8 cellular contexts compared by ENCODE assay signal in the genomic region with DNA sequence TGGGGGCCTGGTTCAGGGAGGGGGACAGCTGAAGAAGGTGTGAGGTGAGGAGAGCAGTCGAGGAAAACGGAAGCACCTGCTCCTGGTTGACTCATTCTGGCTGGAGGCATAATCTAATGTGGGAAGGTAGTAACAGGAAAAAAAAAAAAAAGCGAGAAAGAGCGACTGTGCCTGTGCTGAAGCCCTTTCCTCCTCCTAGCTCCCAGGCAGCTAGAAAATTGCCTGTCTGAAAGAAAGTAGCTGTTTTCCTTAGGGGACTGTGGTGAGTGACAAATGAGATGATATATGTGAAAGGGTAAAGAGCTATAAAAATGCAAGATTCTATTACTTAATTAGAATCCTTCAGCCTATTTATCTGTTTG. TPM values are rescaled to one million over a fixed set of nuclear protein-coding genes. Genes with fewer than 3 reads are reported as not detected.
A peak's percentile ranks its signal among the peaks of the same experiment; 100 is the strongest.
DNase-seq lines count a peak whose midpoint lies in the region; ATAC-seq, FAIRE-seq and TF ChIP-seq lines count a peak whose summit lies in the region.

No MANE protein-coding gene starts in this region.

- no peak for ATAC-seq in stimulated activated naive CD8-positive, alpha-beta T cell treated with anti-CD3 and anti-CD28 coated beads, Interleukin-15, Interleukin-2, amounts not matched to agents 100 U/mL and 50 U/mL, for 24 hours
- ATAC-seq in body of pancreas = peak; percentile 31
- no peak for ATAC-seq in lower lobe of right lung

- TF ChIP-seq CTCF in body of pancreas (IDR thresholded peaks at IDR 0.05) = no peak
- no peak for TF ChIP-seq CTCF in lower lobe of right lung (IDR thresholded peaks at IDR 0.05)
- no peak for TF ChIP-seq CTCF in vagina (IDR thresholded peaks at IDR 0.05)

- peak overlapping the region; percentile 75 for H3K4me3 Mint-ChIP-seq in stimulated activated naive CD8-positive, alpha-beta T cell treated with anti-CD3 and anti-CD28 coated beads, Interleukin-15, Interleukin-2, amounts not matched to agents 100 ng/mL and 50 ng/mL, for 24 hours

- intact Hi-C loops in body of pancreas (cut with DNase I) (no loop called here), lower lobe of right lung (cut with DNase I) (no loop called here), vagina (cut with DNase I) (no loop called here)

- peaks cover 27% of the 10 kb centered on the region for H3K4me1 Mint-ChIP-seq in stimulated activated naive CD8-positive, alpha-beta T cell treated with anti-CD3 and anti-CD28 coated beads, Interleukin-15, Interleukin-2, amounts not matched to agents 100 ng/mL and 50 ng/mL, for 24 hours (ENCODE audit: low read depth)

- H3K36me3 Mint-ChIP-seq in stimulated activated naive CD8-positive, alpha-beta T cell treated with anti-CD3 and anti-CD28 coated beads, Interleukin-15, Interleukin-2, amounts not matched to agents 100 ng/mL and 50 ng/mL, for 24 hours (ENCODE audit: low read depth) = no peaks in the 10 kb centered on the region

- no peak for DNase-seq in stimulated activated naive CD8-positive, alpha-beta T cell treated with anti-CD3 and anti-CD28 coated beads, Interleukin-15, Interleukin-2, amounts not matched to agents 100 U/mL and 50 U/mL, for 24 hours
- DNase-seq in body of pancreas = no peak
- DNase-seq in lower lobe of right lung = no peak
- DNase-seq in vagina (ENCODE audit: extremely low spot score in 2 of 2) = no peak
- no peak for DNase-seq in middle frontal gyrus (ENCODE audit: extremely low spot score, low spot score)
- no peak for DNase-seq in iPS-NIHi7 (ENCODE audit: extremely low spot score)
- DNase-seq in HTR-8/SVneo (ENCODE audit: insufficient read length, low spot score) = no peak

- no peak for TF ChIP-seq POLR2A in body of pancreas (IDR thresholded peaks at IDR 0.05)
- TF ChIP-seq POLR2A in vagina (IDR thresholded peaks at IDR 0.05) = no peak

- H3K4me3 ChIP-seq in body of pancreas (peak overlapping the region; percentile 29 to 47), lower lobe of right lung (peak overlapping the region; percentile 66), vagina (peak overlapping the region; percentile 41 to 53)

- no peaks in the 10 kb centered on the region for H3K9me3 Mint-ChIP-seq in stimulated activated naive CD8-positive, alpha-beta T cell treated with anti-CD3 and anti-CD28 coated beads, Interleukin-15, Interleukin-2, amounts not matched to agents 100 ng/mL and 50 ng/mL, for 24 hours

- no peak overlapping the region for H3K27ac Mint-ChIP-seq in stimulated activated naive CD8-positive, alpha-beta T cell treated with anti-CD3 and anti-CD28 coated beads, Interleukin-15, Interleukin-2, amounts not matched to agents 100 ng/mL and 50 ng/mL, for 24 hours

- H3K4me1 ChIP-seq in body of pancreas (peaks cover 60% of the 10 kb centered on the region), lower lobe of right lung (peaks cover 26% of the 10 kb centered on the region), vagina (peaks cover 32% of the 10 kb centered on the region)

- H3K27ac ChIP-seq in body of pancreas (peak overlapping the region; percentile 80 to 89 (median 85)), lower lobe of right lung (no peak overlapping the region), vagina (no peak overlapping the region)

- 10 to 12% methylated on average over 4 of the region's 4 CpGs for WGBS in body of pancreas, 2 donors

- H3K27me3 ChIP-seq in body of pancreas = no peaks in the 10 kb centered on the region
- H3K27me3 ChIP-seq in lower lobe of right lung (ENCODE audit: low read depth) = no peaks in the 10 kb centered on the region
- H3K27me3 ChIP-seq in vagina = no peaks in the 10 kb centered on the region

- no peak for FAIRE-seq in HTR-8/SVneo (lab: Jason Lieb, UNC)

- peaks cover 47% of the 10 kb centered on the region for H3K27me3 Mint-ChIP-seq in stimulated activated naive CD8-positive, alpha-beta T cell treated with anti-CD3 and anti-CD28 coated beads, Interleukin-15, Interleukin-2, amounts not matched to agents 100 ng/mL and 50 ng/mL, for 24 hours

- no peaks in the 10 kb centered on the region for H3K36me3 ChIP-seq in body of pancreas (replicated peaks in 1 of 2; ENCODE audit: insufficient read depth in 1 of 2, low read depth in 2 of 2)
- H3K36me3 ChIP-seq in lower lobe of right lung = no peaks in the 10 kb centered on the region
- no peaks in the 10 kb centered on the region for H3K36me3 ChIP-seq in vagina

- H3K9me3 ChIP-seq in body of pancreas = no peaks in the 10 kb centered on the region
- H3K9me3 ChIP-seq in lower lobe of right lung = no peaks in the 10 kb centered on the region
- H3K9me3 ChIP-seq in vagina = no peaks in the 10 kb centered on the region

RNA-seq across cellular contexts. Expression of a gene that starts 4.9 kb away (rescaled TPM):
- total RNA-seq in body of pancreas = 10 to 100 TPM; 24.1 to 68.9 TPM
- total RNA-seq in lower lobe of right lung = 34.7 TPM
- 28.5 TPM for total RNA-seq in vagina

RNA-seq across cellular contexts. Expression of a gene that starts 46.1 kb away (rescaled TPM):
- total RNA-seq in body of pancreas (1 to 10 TPM; 6.9 to 8.3 TPM), lower lobe of right lung (10.0 TPM), vagina (4.7 TPM)

Comparison
In these comparisons a context has a peak if more than half of its experiments do, and no peak if none do; other contexts are left out.
1. H3K27ac ChIP-seq: peak in body of pancreas (4 of 4); none in lower lobe of right lung (single experiment) and vagina (single experiment).
2. Peak in every context shown above with its lines, with median percentiles within 50 percentile points of each other: H3K4me3 ChIP-seq.